Comparison of ENCODE assay signal across 8 cellular contexts in the genomic region with DNA sequence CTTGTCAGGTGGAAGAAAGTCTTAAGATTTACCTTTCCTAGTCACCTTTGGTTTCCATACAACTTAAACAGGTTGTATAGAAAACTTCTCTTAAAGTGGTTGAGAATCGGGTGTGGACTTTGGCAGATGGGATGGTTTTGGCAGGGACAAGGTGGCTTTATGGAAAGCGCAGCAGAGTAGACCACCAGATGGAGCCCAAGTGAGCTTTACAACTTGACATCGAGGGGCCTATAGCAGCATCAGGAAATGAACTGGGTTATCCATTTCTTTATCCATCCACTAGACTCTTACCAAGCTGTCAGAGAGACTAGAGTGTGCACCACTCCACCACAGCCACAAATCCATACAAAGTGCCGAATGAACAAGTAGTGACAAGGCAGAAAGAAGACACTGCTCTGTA.
DNase-seq lines count a peak whose midpoint lies in the region; ATAC-seq and TF ChIP-seq lines count a peak whose summit lies in the region.

No MANE protein-coding gene starts in this region.

- H2AFZ ChIP-seq in parathyroid adenoma = no peak overlapping the region

- ATAC-seq in GM21619 (IDR thresholded peaks at IDR 0.05; ENCODE audit: unreplicated experiment) = peak; percentile 79

- H3K27me3 Mint-ChIP-seq in activated T-helper 2 cell treated with anti-CD3 and anti-CD28 coated beads, Interferon-gamma antibody, Interleukin-2, Interleukin-4, amounts not matched to agents 10 μg/mL and 5 μg/mL and 100 μg/mL, durations not matched to agents 14 hours and 24 hours and 36 hours (ENCODE audit: low read depth) = no peaks in the 10 kb centered on the region

- H3K4me3 ChIP-seq in fibroblast of mammary gland (ENCODE audit: control insufficient read depth, low read depth, low read length) (no peak overlapping the region), parathyroid adenoma (ENCODE audit: low read depth, low read length) (no peak overlapping the region)

- H3K9me3 ChIP-seq in parathyroid adenoma (ENCODE audit: control insufficient read depth, low read length) = no peaks in the 10 kb centered on the region

- no peaks in the 10 kb centered on the region for H3K79me2 ChIP-seq in parathyroid adenoma

- peaks cover 39% of the 10 kb centered on the region for H3K4me1 Mint-ChIP-seq in activated T-helper 2 cell treated with anti-CD3 and anti-CD28 coated beads, Interferon-gamma antibody, Interleukin-2, Interleukin-4, amounts not matched to agents 10 μg/mL and 5 μg/mL and 100 μg/mL, durations not matched to agents 14 hours and 24 hours and 36 hours (ENCODE audit: low read depth)

- no peak overlapping the region for H3K4me2 ChIP-seq in parathyroid adenoma (ENCODE audit: low read length)

- no peaks in the 10 kb centered on the region for H3K27me3 ChIP-seq in parathyroid adenoma (ENCODE audit: control insufficient read depth, insufficient read depth, low read length)

- no peak overlapping the region for H3K27ac ChIP-seq in parathyroid adenoma

- no peaks in the 10 kb centered on the region for H3K9me3 Mint-ChIP-seq in activated T-helper 2 cell treated with anti-CD3 and anti-CD28 coated beads, Interferon-gamma antibody, Interleukin-2, Interleukin-4, amounts not matched to agents 10 μg/mL and 5 μg/mL and 100 μg/mL, durations not matched to agents 14 hours and 24 hours and 36 hours

- H3K27ac Mint-ChIP-seq in activated T-helper 2 cell treated with anti-CD3 and anti-CD28 coated beads, Interferon-gamma antibody, Interleukin-2, Interleukin-4, amounts not matched to agents 10 μg/mL and 5 μg/mL and 100 μg/mL, durations not matched to agents 14 hours and 24 hours and 36 hours = no peak overlapping the region

- no peaks in the 10 kb centered on the region for H3K36me3 Mint-ChIP-seq in activated T-helper 2 cell treated with anti-CD3 and anti-CD28 coated beads, Interferon-gamma antibody, Interleukin-2, Interleukin-4, amounts not matched to agents 10 μg/mL and 5 μg/mL and 100 μg/mL, durations not matched to agents 14 hours and 24 hours and 36 hours (ENCODE audit: low read depth)

- DNase-seq in EH (ENCODE audit: low read depth) (peak; percentile 32), NCI-H146 (lab: John Stamatoyannopoulos, UW) (peak; percentile 58), fibroblast of mammary gland (ENCODE audit: low read depth) (peak; percentile 43), cerebellar nuclear complex (lab: John Stamatoyannopoulos, UW) (no peak)
- DNase-seq in activated CD4-positive, alpha-beta T cell treated with anti-CD3 and anti-CD28 coated beads, Interleukin-2, amount 50 U/mL, for 1 hour = peak; percentile 50
- no peak for DNase-seq in activated T-helper 2 cell treated with anti-CD3 and anti-CD28 coated beads, Interferon-gamma antibody, Interleukin-2, Interleukin-4, amounts not matched to agents 10 μg/mL and 5 μg/mL and 100 μg/mL, durations not matched to agents 14 hours and 24 hours and 36 hours (ENCODE audit: low spot score)

- H3K4me3 Mint-ChIP-seq in activated T-helper 2 cell treated with anti-CD3 and anti-CD28 coated beads, Interferon-gamma antibody, Interleukin-2, Interleukin-4, amounts not matched to agents 10 μg/mL and 5 μg/mL and 100 μg/mL, durations not matched to agents 14 hours and 24 hours and 36 hours (ENCODE audit: low read depth) = no peak overlapping the region

- intact Hi-C loops in activated T-helper 2 cell treated with anti-CD3 and anti-CD28 coated beads, Interferon-gamma antibody, Interleukin-2, Interleukin-4, amounts not matched to agents 10 μg/mL and 5 μg/mL and 100 μg/mL, durations not matched to agents 14 hours and 24 hours and 36 hours (cut with micrococcal nuclease) = loop anchor here (5.0 kb wide), 1 partner anchor 289 kb away; no protein-coding TSS in a partner anchor

- H3K4me1 ChIP-seq in parathyroid adenoma = no peaks in the 10 kb centered on the region

- H3K36me3 ChIP-seq in parathyroid adenoma (ENCODE audit: control insufficient read depth, insufficient read depth, low read length) = no peaks in the 10 kb centered on the region

- H3K9ac ChIP-seq in parathyroid adenoma = no peak overlapping the region

- TF ChIP-seq CTCF in fibroblast of mammary gland (conservative IDR thresholded peaks at IDR 0.05; ENCODE audit: control insufficient read depth, insufficient read depth, low read depth, low read length) = peak; percentile 47
- peak; percentile 23 for TF ChIP-seq CTCF in parathyroid adenoma (IDR thresholded peaks at IDR 0.05)

Comparison
In these comparisons a context has a peak if more than half of its experiments do, and no peak if none do; other contexts are left out.
1. DNase-seq: peak in EH (single experiment), NCI-H146 (single experiment), activated CD4-positive, alpha-beta T cell treated with anti-CD3 and anti-CD28 coated beads, Interleukin-2, amount 50 U/mL, for 1 hour (single experiment) and fibroblast of mammary gland (single experiment); none in cerebellar nuclear complex (0 of 2) and activated T-helper 2 cell treated with anti-CD3 and anti-CD28 coated beads, Interferon-gamma antibody, Interleukin-2, Interleukin-4, amounts not matched to agents 10 μg/mL and 5 μg/mL and 100 μg/mL, durations not matched to agents 14 hours and 24 hours and 36 hours (single experiment).